8 cellular contexts compared by ENCODE assay signal in genomic region chr17:1002771-1003555, GRCh38. TPM values are rescaled to one million over a fixed set of nuclear protein-coding genes. Genes with fewer than 3 reads are reported as not detected.
DNase-seq lines count a peak whose midpoint lies in the region; ATAC-seq and TF ChIP-seq lines count a peak whose summit lies in the region.

No MANE protein-coding gene starts in this region.

- H3K27me3 ChIP-seq in right cardiac atrium (ENCODE audit: control insufficient read depth, insufficient read depth), result no peaks in the 10 kb centered on the region
- H3K27me3 ChIP-seq in spleen (replicated peaks in 1 of 7), result no peaks in the 10 kb centered on the region
- H3K27me3 ChIP-seq in CD4-positive, alpha-beta memory T cell (ENCODE audit: insufficient read depth, low read length), result no peaks in the 10 kb centered on the region

- ATAC-seq in right cardiac atrium (peak; percentile 17 to 47), GM21619 (IDR thresholded peaks at IDR 0.05; ENCODE audit: unreplicated experiment) (no peak), HG03469 (IDR thresholded peaks at IDR 0.05; ENCODE audit: unreplicated experiment) (no peak)

- 43% methylated on average over 19 of the region's 19 CpGs for WGBS in right cardiac atrium
- whole genome bisulfite sequencing in spleen, 5 donors, result 75 to 84% (median 76%) methylated on average over 19 of the region's 19 CpGs

- TF ChIP-seq POLR2A in spleen (IDR thresholded peaks at IDR 0.05), result no peak

- no peaks in the 10 kb centered on the region for H3K27me3 Mint-ChIP-seq in CD4-positive, alpha-beta memory T cell
- H3K27me3 Mint-ChIP-seq in activated T-helper 2 cell treated with anti-CD3 and anti-CD28 coated beads, Interferon-gamma antibody, Interleukin-2, Interleukin-4, amounts not matched to agents 10 μg/mL and 5 μg/mL and 100 μg/mL, durations not matched to agents 14 hours and 24 hours and 36 hours (ENCODE audit: low read depth), result no peaks in the 10 kb centered on the region

- H3K4me1 ChIP-seq in HEK293 (ENCODE audit: control insufficient read depth, insufficient read depth, low read length) (peaks cover 11% of the 10 kb centered on the region), right cardiac atrium (ENCODE audit: control insufficient read depth, insufficient read depth, low read length) (peaks cover 32% of the 10 kb centered on the region), spleen (peaks cover 19 to 94% (median 74%) of the 10 kb centered on the region in 6 donors)
- H3K4me1 ChIP-seq in CD4-positive, alpha-beta memory T cell (ENCODE audit: insufficient read depth, low read length), result peaks cover 10% of the 10 kb centered on the region

- H3K9me3 ChIP-seq in HEK293 (ENCODE audit: control insufficient read depth, insufficient read depth, low read depth, low read length) (no peaks in the 10 kb centered on the region), right cardiac atrium (ENCODE audit: control insufficient read depth, low read length) (no peaks in the 10 kb centered on the region), spleen (no peaks in the 10 kb centered on the region)
- H3K9me3 ChIP-seq in CD4-positive, alpha-beta memory T cell (ENCODE audit: control insufficient read depth in 1 of 2, low read length in 2 of 2), result no peaks in the 10 kb centered on the region

- in situ Hi-C loops in astrocyte of the cerebellum (cut with HindIII; ENCODE audit: low sequenced_read_pairs), result loop anchor here (10.0 kb wide), 1 partner anchor 52 kb away; no protein-coding TSS in a partner anchor

- no peak overlapping the region for H3K4me3 ChIP-seq in HEK293 (ENCODE audit: low read depth, low read length)
- no peak overlapping the region for H3K4me3 ChIP-seq in astrocyte of the cerebellum (ENCODE audit: low read depth, low read length)
- no peak overlapping the region for H3K4me3 ChIP-seq in right cardiac atrium (ENCODE audit: low read length)
- H3K4me3 ChIP-seq in spleen, result no peak overlapping the region
- H3K4me3 ChIP-seq in CD4-positive, alpha-beta memory T cell (ENCODE audit: low read length in 2 of 2), result no peak overlapping the region

- peaks cover 0 to 1% (median 0%) of the 10 kb centered on the region in 8 donors for H3K9me3 Mint-ChIP-seq in CD4-positive, alpha-beta memory T cell
- no peaks in the 10 kb centered on the region for H3K9me3 Mint-ChIP-seq in activated T-helper 2 cell treated with anti-CD3 and anti-CD28 coated beads, Interferon-gamma antibody, Interleukin-2, Interleukin-4, amounts not matched to agents 10 μg/mL and 5 μg/mL and 100 μg/mL, durations not matched to agents 14 hours and 24 hours and 36 hours

- H3K4me3 Mint-ChIP-seq in CD4-positive, alpha-beta memory T cell, result no peak overlapping the region
- H3K4me3 Mint-ChIP-seq in activated T-helper 2 cell treated with anti-CD3 and anti-CD28 coated beads, Interferon-gamma antibody, Interleukin-2, Interleukin-4, amounts not matched to agents 10 μg/mL and 5 μg/mL and 100 μg/mL, durations not matched to agents 14 hours and 24 hours and 36 hours (ENCODE audit: low read depth), result no peak overlapping the region

- peak overlapping the region in 2 of 7 donors; percentile 36 to 48 for H3K27ac Mint-ChIP-seq in CD4-positive, alpha-beta memory T cell
- H3K27ac Mint-ChIP-seq in activated T-helper 2 cell treated with anti-CD3 and anti-CD28 coated beads, Interferon-gamma antibody, Interleukin-2, Interleukin-4, amounts not matched to agents 10 μg/mL and 5 μg/mL and 100 μg/mL, durations not matched to agents 14 hours and 24 hours and 36 hours, result no peak overlapping the region

- peaks cover 9 to 20% (median 13%) of the 10 kb centered on the region in 4 donors for H3K4me1 Mint-ChIP-seq in CD4-positive, alpha-beta memory T cell
- H3K4me1 Mint-ChIP-seq in activated T-helper 2 cell treated with anti-CD3 and anti-CD28 coated beads, Interferon-gamma antibody, Interleukin-2, Interleukin-4, amounts not matched to agents 10 μg/mL and 5 μg/mL and 100 μg/mL, durations not matched to agents 14 hours and 24 hours and 36 hours (ENCODE audit: low read depth), result peaks cover 9% of the 10 kb centered on the region

- DNase-seq in astrocyte of the cerebellum (ENCODE audit: low read depth) (peak; percentile 53), right cardiac atrium (peak in 2 of 3 donors; percentile 55 to 79), spleen (no peak)
- no peak for DNase-seq in CD4-positive, alpha-beta memory T cell
- DNase-seq in activated T-helper 2 cell treated with anti-CD3 and anti-CD28 coated beads, Interferon-gamma antibody, Interleukin-2, Interleukin-4, amounts not matched to agents 10 μg/mL and 5 μg/mL and 100 μg/mL, durations not matched to agents 14 hours and 24 hours and 36 hours (ENCODE audit: low spot score), result no peak

- H3K27ac ChIP-seq in HEK293 (ENCODE audit: extremely low read depth, low read depth, low read length) (peak overlapping the region; percentile 44; the same call in 1 of the 2 replicates), right cardiac atrium (ENCODE audit: low read length) (peak overlapping the region; percentile 84), spleen (peak overlapping the region in 5 of 8 donors; percentile 74 to 87 (median 79))
- no peak overlapping the region for H3K27ac ChIP-seq in CD4-positive, alpha-beta memory T cell (ENCODE audit: low read depth, low read length)

- intact Hi-C loops in right cardiac atrium (cut with DNase I), result loop anchor here in 3 of 4 donors (5.0 to 10.0 kb wide), 2 partner anchors 52 to 54 kb away; no protein-coding TSS in a partner anchor
- intact Hi-C loops in spleen (cut with DNase I; ENCODE audit: low total_unique reads), result loop anchor here (10.0 kb wide), 1 partner anchor 52 kb away; no protein-coding TSS in a partner anchor
- intact Hi-C loops in CD4-positive, alpha-beta memory T cell (cut with micrococcal nuclease), result no loop called here
- intact Hi-C loops in activated T-helper 2 cell treated with anti-CD3 and anti-CD28 coated beads, Interferon-gamma antibody, Interleukin-2, Interleukin-4, amounts not matched to agents 10 μg/mL and 5 μg/mL and 100 μg/mL, durations not matched to agents 14 hours and 24 hours and 36 hours (cut with micrococcal nuclease), result no loop called here

- H3K36me3 Mint-ChIP-seq in CD4-positive, alpha-beta memory T cell, result peaks cover 32 to 59% of the 10 kb centered on the region in 2 donors
- peaks cover 46% of the 10 kb centered on the region for H3K36me3 Mint-ChIP-seq in activated T-helper 2 cell treated with anti-CD3 and anti-CD28 coated beads, Interferon-gamma antibody, Interleukin-2, Interleukin-4, amounts not matched to agents 10 μg/mL and 5 μg/mL and 100 μg/mL, durations not matched to agents 14 hours and 24 hours and 36 hours (ENCODE audit: low read depth)

- H3K36me3 ChIP-seq in HEK293 (ENCODE audit: control insufficient read depth in 2 of 2, insufficient read depth in 1 of 2, low read length in 2 of 2) (peaks cover 18 to 94% of the 10 kb centered on the region in 2 experiments), spleen (peaks cover 0 to 90% (median 76%) of the 10 kb centered on the region in 6 donors)
- H3K36me3 ChIP-seq in CD4-positive, alpha-beta memory T cell (ENCODE audit: insufficient read depth, low read length), result peaks cover 59% of the 10 kb centered on the region

- TF ChIP-seq CTCF in HEK293 (tag by site-specific recombination; IDR thresholded peaks at IDR 0.05) (no peak), astrocyte of the cerebellum (IDR thresholded peaks at IDR 0.05; ENCODE audit: low read depth, low read length, missing control alignments) (no peak), spleen (IDR thresholded peaks at IDR 0.05 in 8 of 11, conservative IDR thresholded peaks at IDR 0.05 in 3 of 11) (no peak)

- POLR2A ChIA-PET in HEK293 (lab: Yijun Ruan, JAX), result no interaction called here
- POLR2A ChIA-PET in CD4-positive, alpha-beta memory T cell (lab: Charles Lee; ENCODE audit: partially characterized antibody), result no interaction called here

- CTCF ChIA-PET in HEK293 (lab: Yijun Ruan, JAX), result interaction anchor here (4.8 kb wide), 1 partner anchor 53 kb away, joined by 48 read pairs; no protein-coding TSS in a partner anchor
- CTCF ChIA-PET in CD4-positive, alpha-beta memory T cell (lab: Charles Lee; ENCODE audit: partially characterized antibody), result no interaction called here

TF ChIP-seq in HEK293, 187 proteins besides CTCF, POLR2A, EP300 and RAD21 (continues in another document):
- no peak for TF ChIP-seq ZNF146 (tag by site-specific recombination; IDR thresholded peaks at IDR 0.05)
- no peak for TF ChIP-seq ZNF830 (tag by site-specific recombination; IDR thresholded peaks at IDR 0.05; ENCODE audit: low read depth)
- no peak for TF ChIP-seq PRDM4 (tag by site-specific recombination; IDR thresholded peaks at IDR 0.05)

RNA-seq across cellular contexts. Expression of gene TIMM22, which starts 6.0 kb away (rescaled TPM):
- 10 to 100 TPM; 13.9 to 16.1 (median 14.4) TPM for total RNA-seq in right cardiac atrium
- 14.2 TPM for polyA plus RNA-seq in right cardiac atrium
- 10 to 100 TPM in 6 of 7 donors, 1 to 10 TPM in 1; 9.7 to 14.3 (median 11.2) TPM for total RNA-seq in spleen
- polyA plus RNA-seq in spleen, result 1 to 10 TPM; 5.1 to 8.8 (median 7.0) TPM
- 10 to 100 TPM; 12.3 to 13.2 TPM for total RNA-seq in CD4-positive, alpha-beta memory T cell
- 10 to 100 TPM; 23.0 to 26.3 TPM for polyA plus RNA-seq in CD4-positive, alpha-beta memory T cell
- total RNA-seq in activated T-helper 2 cell treated with anti-CD3 and anti-CD28 coated beads, Interferon-gamma antibody, Interleukin-2, Interleukin-4, amounts not matched to agents 10 μg/mL and 5 μg/mL and 100 μg/mL, durations not matched to agents 14 hours and 24 hours and 36 hours, result 13.6 and 15.0 TPM in 2 replicates

RNA-seq across cellular contexts. Expression of gene NXN, which starts 23.4 kb away (rescaled TPM):
- total RNA-seq in right cardiac atrium (10 to 100 TPM; 14.7 to 21.8 (median 17.3) TPM), spleen (10 to 100 TPM in 5 of 7 donors, 1 to 10 TPM in 2; 7.2 to 21.4 (median 14.1) TPM)
- polyA plus RNA-seq in right cardiac atrium (11.6 TPM), spleen (1 to 10 TPM; 3.9 to 6.6 (median 5.8) TPM)
- 1 to 10 TPM in 1 of 2 experiments, under 1 TPM in 1; 0.55 to 1.5 TPM for total RNA-seq in CD4-positive, alpha-beta memory T cell
- 1 to 10 TPM; 2.3 to 2.7 TPM for polyA plus RNA-seq in CD4-positive, alpha-beta memory T cell
- 0.43 and 0.48 TPM in 2 replicates for total RNA-seq in activated T-helper 2 cell treated with anti-CD3 and anti-CD28 coated beads, Interferon-gamma antibody, Interleukin-2, Interleukin-4, amounts not matched to agents 10 μg/mL and 5 μg/mL and 100 μg/mL, durations not matched to agents 14 hours and 24 hours and 36 hours

Comparison
In these comparisons a context has a peak if more than half of its experiments do, and no peak if none do; other contexts are left out.
1. DNase-seq: peak in astrocyte of the cerebellum (single experiment) and right cardiac atrium (2 of 3); none in spleen (single experiment), CD4-positive, alpha-beta memory T cell (0 of 5) and activated T-helper 2 cell treated with anti-CD3 and anti-CD28 coated beads, Interferon-gamma antibody, Interleukin-2, Interleukin-4, amounts not matched to agents 10 μg/mL and 5 μg/mL and 100 μg/mL, durations not matched to agents 14 hours and 24 hours and 36 hours (single experiment).
2. ATAC-seq: peak in right cardiac atrium (2 of 2); none in GM21619 (single experiment) and HG03469 (single experiment).
3. intact Hi-C loops: an anchor here in right cardiac atrium (5.0 to 10.0 kb wide) and spleen (10.0 kb wide); none called in CD4-positive, alpha-beta memory T cell and activated T-helper 2 cell treated with anti-CD3 and anti-CD28 coated beads, Interferon-gamma antibody, Interleukin-2, Interleukin-4, amounts not matched to agents 10 μg/mL and 5 μg/mL and 100 μg/mL, durations not matched to agents 14 hours and 24 hours and 36 hours.